Comparison of ENCODE assay signal across 8 cellular contexts in genomic region chr12:26939192-26939832, GRCh38. TPM values are rescaled to one million over a fixed set of nuclear protein-coding genes. Genes with fewer than 3 reads are reported as not detected.
A peak's percentile ranks its signal among the peaks of the same experiment; 100 is the strongest.
DNase-seq lines count a peak whose midpoint lies in the region; ATAC-seq lines count a peak whose summit lies in the region.

No MANE protein-coding gene starts in this region.

- peaks cover 44 to 83% of the 10 kb centered on the region in 2 donors for H3K4me1 Mint-ChIP-seq in natural killer cell treated with Interleukin-12 subunit alpha and Interleukin-12 subunit beta and Interleukin-15 and Interleukin-18, amount 100 ng/mL, for 72 hours (ENCODE audit: low read depth in 2 of 2)

- DNase-seq in SIG-M5 treated with dmso at 0.1 percent for 504 hours (lab: John Stamatoyannopoulos, UW; ENCODE audit: unreplicated experiment) (peak; percentile 32), SIG-M5 (lab: John Stamatoyannopoulos, UW) (no peak), NT2/D1 (ENCODE audit: low read depth, low spot score) (no peak), NCI-H226 (no peak), mucosa of gallbladder (ENCODE audit: low spot score) (no peak)
- DNase-seq in natural killer cell treated with Interleukin-12 subunit alpha and Interleukin-12 subunit beta and Interleukin-15 and Interleukin-18, amount 100 ng/mL, for 72 hours (ENCODE audit: low spot score) = no peak

- no peaks in the 10 kb centered on the region for H3K27me3 ChIP-seq in NT2/D1 (ENCODE audit: insufficient read depth, insufficient read length)
- no peaks in the 10 kb centered on the region for H3K27me3 ChIP-seq in duodenal mucosa (ENCODE audit: control insufficient read depth in 1 of 2, insufficient read depth in 2 of 2, low read length in 2 of 2)

- no peak overlapping the region for H3K27ac ChIP-seq in duodenal mucosa (ENCODE audit: low read depth, low read length)

- H3K9me3 ChIP-seq in NT2/D1 (ENCODE audit: insufficient read depth, low read length) = no peaks in the 10 kb centered on the region; the same call in 1 of the 2 replicates
- H3K9me3 ChIP-seq in duodenal mucosa (ENCODE audit: control insufficient read depth in 1 of 2, low read length in 2 of 2) = no peaks in the 10 kb centered on the region

- H3K4me3 Mint-ChIP-seq in natural killer cell treated with Interleukin-12 subunit alpha and Interleukin-12 subunit beta and Interleukin-15 and Interleukin-18, amount 100 ng/mL, for 72 hours = peak overlapping the region; percentile 98

- ATAC-seq in natural killer cell treated with Interleukin-12 subunit alpha and Interleukin-12 subunit beta and Interleukin-15 and Interleukin-18, amount 100 ng/mL, for 72 hours = no peak
- ATAC-seq in GM19395 (IDR thresholded peaks at IDR 0.05; ENCODE audit: unreplicated experiment) = no peak

- no peaks in the 10 kb centered on the region for H3K9me3 Mint-ChIP-seq in natural killer cell treated with Interleukin-12 subunit alpha and Interleukin-12 subunit beta and Interleukin-15 and Interleukin-18, amount 100 ng/mL, for 72 hours

- no peaks in the 10 kb centered on the region for H3K27me3 Mint-ChIP-seq in natural killer cell treated with Interleukin-12 subunit alpha and Interleukin-12 subunit beta and Interleukin-15 and Interleukin-18, amount 100 ng/mL, for 72 hours

- H3K36me3 Mint-ChIP-seq in natural killer cell treated with Interleukin-12 subunit alpha and Interleukin-12 subunit beta and Interleukin-15 and Interleukin-18, amount 100 ng/mL, for 72 hours = peaks cover 9% of the 10 kb centered on the region

- H3K9ac ChIP-seq in NT2/D1 (ENCODE audit: insufficient read length, low read depth) = peak overlapping the region; percentile 96
- H3K9ac ChIP-seq in duodenal mucosa (ENCODE audit: low read depth in 1 of 2, low read length in 2 of 2) = peak overlapping the region; percentile 97 to 100

- H3K36me3 ChIP-seq in NT2/D1 (ENCODE audit: insufficient read depth, insufficient read length, low read length) (peaks cover 17% of the 10 kb centered on the region), duodenal mucosa (ENCODE audit: control insufficient read depth in 1 of 2, insufficient read depth in 2 of 2, low read length in 2 of 2) (no peaks in the 10 kb centered on the region)

- no peaks in the 10 kb centered on the region for H3K4me1 ChIP-seq in NT2/D1 (ENCODE audit: insufficient read depth, insufficient read length)
- peaks cover 24 to 32% of the 10 kb centered on the region in 2 donors for H3K4me1 ChIP-seq in duodenal mucosa (ENCODE audit: control insufficient read depth in 1 of 2, insufficient read depth in 2 of 2, low read length in 2 of 2)

- peak overlapping the region; percentile 92 for H3K4me3 ChIP-seq in NT2/D1 (ENCODE audit: insufficient read length, low read depth)
- peak overlapping the region; percentile 92 to 97 for H3K4me3 ChIP-seq in duodenal mucosa (ENCODE audit: low read depth in 1 of 2, low read length in 2 of 2)

- H3K27ac Mint-ChIP-seq in natural killer cell treated with Interleukin-12 subunit alpha and Interleukin-12 subunit beta and Interleukin-15 and Interleukin-18, amount 100 ng/mL, for 72 hours = peak overlapping the region; percentile 88 to 95

RNA-seq across cellular contexts. Expression of gene FGFR1OP2, which starts 1.0 kb away (rescaled TPM):
- total RNA-seq in natural killer cell treated with Interleukin-12 subunit alpha and Interleukin-12 subunit beta and Interleukin-15 and Interleukin-18, amount 100 ng/mL, for 72 hours = 10 to 100 TPM; 55.6 to 68.5 TPM
- total RNA-seq in mucosa of gallbladder = 39.1 TPM

RNA-seq across cellular contexts. Expression of gene INTS13, which starts 1.5 kb away (rescaled TPM):
- 10 to 100 TPM; 36.7 to 52.5 TPM for total RNA-seq in natural killer cell treated with Interleukin-12 subunit alpha and Interleukin-12 subunit beta and Interleukin-15 and Interleukin-18, amount 100 ng/mL, for 72 hours
- total RNA-seq in mucosa of gallbladder = 13.8 TPM
